In the genomic region with DNA sequence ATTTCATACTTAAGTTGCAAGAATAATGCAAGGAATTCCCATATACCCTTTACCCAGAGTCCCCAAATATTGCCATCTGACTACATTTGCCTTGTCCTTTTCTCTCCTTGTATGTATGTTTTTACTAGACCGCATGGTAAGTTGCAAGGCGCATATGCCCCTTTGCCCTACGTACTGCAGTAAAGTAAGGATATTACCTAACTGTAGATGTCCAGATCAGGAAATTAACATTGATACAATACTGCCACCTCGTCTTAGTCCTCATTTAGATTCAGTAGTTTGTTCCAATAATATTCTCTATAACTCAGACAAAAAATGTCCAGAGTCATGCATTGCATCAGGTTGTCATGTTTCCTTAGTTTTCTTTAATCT, we compare ENCODE assay signal across 21 cellular contexts. TPM values are rescaled to one million over a fixed set of nuclear protein-coding genes. Genes with fewer than 3 reads are reported as not detected.
DNase-seq lines count a peak whose midpoint lies in the region; ATAC-seq and TF ChIP-seq lines count a peak whose summit lies in the region.
"Had no signal": no experiment of that assay in that cellular context is flagged by ENCODE, and none has a peak within 500 bp of the region (broad histone marks: within the 10 kb centered on the region; RNA-seq: fewer than 3 reads in every experiment).

No MANE protein-coding gene starts in this region.

- peaks cover 100% of the 10 kb centered on the region for H3K79me2 ChIP-seq in PC-3 (ENCODE audit: low read length)

- no peak overlapping the region for H2AFZ ChIP-seq in PC-3 (ENCODE audit: low read length)

- 79 to 83% methylated on average over 4 of the region's 4 CpGs for WGBS in body of pancreas, 2 donors

- no peaks in the 10 kb centered on the region for H3K9me3 Mint-ChIP-seq in activated CD8-positive, alpha-beta T cell treated with anti-CD3 and anti-CD28 coated beads for 36 hours
- no peaks in the 10 kb centered on the region for H3K9me3 Mint-ChIP-seq in activated CD8-positive, alpha-beta T cell treated with anti-CD3 and anti-CD28 coated beads, Interleukin-2, amount 10 ng/mL, durations not matched to agents 7 days and 5 days (ENCODE audit: insufficient read depth)
- H3K9me3 Mint-ChIP-seq in mesothelial cell of epicardium: no peaks in the 10 kb centered on the region
- H3K9me3 Mint-ChIP-seq: activated naive CD4-positive, alpha-beta T cell treated with anti-CD3 and anti-CD28 coated beads for 36 hours had no signal

- H3K4me1 ChIP-seq in adipocyte (ENCODE audit: control insufficient read depth, insufficient read depth, low read length) (peaks cover 77% of the 10 kb centered on the region), thoracic aorta (ENCODE audit: control insufficient read depth in 1 of 2, low read depth in 2 of 2) (peaks cover 46 to 53% of the 10 kb centered on the region in 2 donors), body of pancreas (peaks cover 45% of the 10 kb centered on the region), PC-3 (ENCODE audit: insufficient read depth, low read length) (no peaks in the 10 kb centered on the region; the same call in 1 of the 2 replicates)

- H3K4me3 ChIP-seq in adipocyte (ENCODE audit: low read length): peak overlapping the region; percentile 70
- H3K4me3 ChIP-seq in thoracic aorta: peak overlapping the region; percentile 8
- H3K4me3 ChIP-seq in body of pancreas: no peak overlapping the region
- no peak overlapping the region for H3K4me3 ChIP-seq in PC-3 (ENCODE audit: low read length)

- BruUV-seq in PC-3 (replicated peaks; lab: Mats Ljungman, UMichigan): no TSS peak

- no peaks in the 10 kb centered on the region for H3K9me2 ChIP-seq in PC-3 (replicated peaks; ENCODE audit: low read length)

- no peak for TF ChIP-seq CTCF in activated CD8-positive, alpha-beta T cell treated with anti-CD3 and anti-CD28 coated beads for 36 hours (IDR thresholded peaks at IDR 0.05)
- no peak for TF ChIP-seq CTCF in mesothelial cell of epicardium (IDR thresholded peaks at IDR 0.05; ENCODE audit: unreplicated experiment)
- TF ChIP-seq CTCF in thoracic aorta (IDR thresholded peaks at IDR 0.05): no peak
- no peak for TF ChIP-seq CTCF in body of pancreas (IDR thresholded peaks at IDR 0.05)
- TF ChIP-seq CTCF in PC-3 (conservative IDR thresholded peaks at IDR 0.05; ENCODE audit: low read depth, low read length): no peak

- H3K4me2 ChIP-seq in PC-3 (ENCODE audit: low read length): no peak overlapping the region

- CTCF ChIA-PET in activated CD8-positive, alpha-beta T cell treated with anti-CD3 and anti-CD28 coated beads for 36 hours (lab: Charles Lee): no interaction called here
- CTCF ChIA-PET in activated CD8-positive, alpha-beta T cell treated with anti-CD3 and anti-CD28 coated beads, Interleukin-2, amount 10 ng/mL, durations not matched to agents 7 days and 5 days (lab: Charles Lee): no interaction called here
- CTCF ChIA-PET in PC-3 (lab: Charles Lee): no interaction called here

- no peaks in the 10 kb centered on the region for H3F3A ChIP-seq in PC-3 (ENCODE audit: low read length, unreplicated experiment)

- H3K27ac ChIP-seq in thoracic aorta: peak overlapping the region in 1 of 2 donors; percentile 31
- peak overlapping the region in 1 of 4 donors; percentile 25 for H3K27ac ChIP-seq in body of pancreas
- no peak overlapping the region for H3K27ac ChIP-seq in PC-3 (ENCODE audit: low read length)
- H3K27ac ChIP-seq: brain microvascular endothelial cell had no signal

- peaks cover 50% of the 10 kb centered on the region for H3K36me3 Mint-ChIP-seq in activated CD8-positive, alpha-beta T cell treated with anti-CD3 and anti-CD28 coated beads for 36 hours (ENCODE audit: low read depth)
- H3K36me3 Mint-ChIP-seq in activated CD8-positive, alpha-beta T cell treated with anti-CD3 and anti-CD28 coated beads, Interleukin-2, amount 10 ng/mL, durations not matched to agents 7 days and 5 days (ENCODE audit: low read depth): peaks cover 53% of the 10 kb centered on the region
- H3K36me3 Mint-ChIP-seq in mesothelial cell of epicardium: peaks cover 15% of the 10 kb centered on the region

- no peak for TF ChIP-seq POLR2A in body of pancreas (IDR thresholded peaks at IDR 0.05)

- peak overlapping the region; percentile 5 for H3K27ac Mint-ChIP-seq in activated CD8-positive, alpha-beta T cell treated with anti-CD3 and anti-CD28 coated beads for 36 hours
- no peak overlapping the region for H3K27ac Mint-ChIP-seq in activated CD8-positive, alpha-beta T cell treated with anti-CD3 and anti-CD28 coated beads, Interleukin-2, amount 10 ng/mL, durations not matched to agents 7 days and 5 days
- H3K27ac Mint-ChIP-seq in mesothelial cell of epicardium: peak overlapping the region; percentile 20

- no peaks in the 10 kb centered on the region for H3K27me3 Mint-ChIP-seq in activated CD8-positive, alpha-beta T cell treated with anti-CD3 and anti-CD28 coated beads for 36 hours
- no peaks in the 10 kb centered on the region for H3K27me3 Mint-ChIP-seq in activated CD8-positive, alpha-beta T cell treated with anti-CD3 and anti-CD28 coated beads, Interleukin-2, amount 10 ng/mL, durations not matched to agents 7 days and 5 days (ENCODE audit: low read depth)
- H3K27me3 Mint-ChIP-seq in mesothelial cell of epicardium (ENCODE audit: low read depth): no peaks in the 10 kb centered on the region
- H3K27me3 Mint-ChIP-seq: naive B cell had no signal

- ATAC-seq in activated CD8-positive, alpha-beta T cell treated with anti-CD3 and anti-CD28 coated beads for 36 hours: no peak
- no peak for ATAC-seq in activated CD8-positive, alpha-beta T cell treated with anti-CD3 and anti-CD28 coated beads, Interleukin-2, amount 10 ng/mL, durations not matched to agents 7 days and 5 days
- no peak for ATAC-seq in thoracic aorta (ENCODE audit: insufficient number of reproducible peaks, low FRiP score, low read depth)
- ATAC-seq in body of pancreas: no peak
- ATAC-seq in PC-3: no peak
- ATAC-seq in HG03457 (IDR thresholded peaks at IDR 0.05; ENCODE audit: unreplicated experiment): no peak
- ATAC-seq: activated CD4-positive, CD25-positive, alpha-beta regulatory T cell treated with anti-CD3 and anti-CD28 coated beads, Interleukin-2, amount 50 U/mL, for 24 hours had no signal

- DNase-seq in activated CD8-positive, alpha-beta T cell treated with anti-CD3 and anti-CD28 coated beads for 36 hours: no peak
- DNase-seq in activated CD8-positive, alpha-beta T cell treated with anti-CD3 and anti-CD28 coated beads, Interleukin-2, amount 10 ng/mL, durations not matched to agents 7 days and 5 days: no peak
- no peak for DNase-seq in adipocyte (ENCODE audit: low read depth)
- DNase-seq in mesothelial cell of epicardium (ENCODE audit: low spot score in 2 of 2, unreplicated experiment in 2 of 2): no peak
- DNase-seq in thoracic aorta (ENCODE audit: low spot score): no peak
- no peak for DNase-seq in body of pancreas
- no peak for DNase-seq in PC-3
- DNase-seq: 8988T; activated naive CD4-positive, alpha-beta T cell treated with anti-CD3 and anti-CD28 coated beads for 36 hours; brain microvascular endothelial cell; C1 segment of cervical spinal cord; dermis blood vessel endothelial cell; erythroblast; naive B cell; NCI-H2081 treated with DMSO at 0.1 percent for 48 hours; NCI-H524 treated with DMSO at 0.1 percent for 48 hours; SHP77 treated with DMSO at 0.1 percent for 48 hours; substantia nigra; T-helper 2 cell had no signal

- H3K36me3 ChIP-seq in adipocyte (ENCODE audit: control insufficient read depth, insufficient read depth, low read length, severe bottlenecking) (peaks cover 24% of the 10 kb centered on the region), thoracic aorta (peaks cover 6% of the 10 kb centered on the region), body of pancreas (replicated peaks in 1 of 2; ENCODE audit: insufficient read depth in 1 of 2, low read depth in 2 of 2) (peaks cover 0 to 2% of the 10 kb centered on the region in 2 donors), PC-3 (ENCODE audit: low read depth, low read length) (peaks cover 57% of the 10 kb centered on the region)

- POLR2A ChIA-PET in activated CD8-positive, alpha-beta T cell treated with anti-CD3 and anti-CD28 coated beads for 36 hours (lab: Charles Lee): interaction anchor here (0.9 to 1.2 kb wide), 2 partner anchors 10 to 13 kb away, joined by 3 to 4 read pairs; no protein-coding TSS in a partner anchor
- POLR2A ChIA-PET in activated CD8-positive, alpha-beta T cell treated with anti-CD3 and anti-CD28 coated beads, Interleukin-2, amount 10 ng/mL, durations not matched to agents 7 days and 5 days (lab: Charles Lee): no interaction called here
- POLR2A ChIA-PET in PC-3 (lab: Charles Lee; ENCODE audit: unreplicated experiment): no interaction called here

- intact Hi-C loops in activated CD8-positive, alpha-beta T cell treated with anti-CD3 and anti-CD28 coated beads for 36 hours (cut with micrococcal nuclease): no loop called here
- intact Hi-C loops in body of pancreas (cut with DNase I): no loop called here
- intact Hi-C loops in PC-3 (cut with micrococcal nuclease): no loop called here

- no peaks in the 10 kb centered on the region for H3K27me3 ChIP-seq in adipocyte (replicated peaks; ENCODE audit: control insufficient read depth, insufficient read depth, low read length)
- H3K27me3 ChIP-seq in thoracic aorta (replicated peaks; ENCODE audit: insufficient read depth): no peaks in the 10 kb centered on the region
- no peaks in the 10 kb centered on the region for H3K27me3 ChIP-seq in body of pancreas
- no peaks in the 10 kb centered on the region for H3K27me3 ChIP-seq in PC-3 (ENCODE audit: low read length)
- H3K27me3 ChIP-seq: brain microvascular endothelial cell had no signal

- H3K9ac ChIP-seq in adipocyte (ENCODE audit: low read length) (peak overlapping the region; percentile 80), PC-3 (ENCODE audit: low read length) (no peak overlapping the region)

- H3K9me3 ChIP-seq in adipocyte (ENCODE audit: control insufficient read depth, low read length) (no peaks in the 10 kb centered on the region), thoracic aorta (no peaks in the 10 kb centered on the region), body of pancreas (no peaks in the 10 kb centered on the region), PC-3 (ENCODE audit: low read length) (no peaks in the 10 kb centered on the region)

- peaks cover 65% of the 10 kb centered on the region for H4K20me1 ChIP-seq in PC-3 (ENCODE audit: low read length)

- peaks cover 65% of the 10 kb centered on the region for H3K4me1 Mint-ChIP-seq in activated CD8-positive, alpha-beta T cell treated with anti-CD3 and anti-CD28 coated beads for 36 hours (ENCODE audit: low read depth)
- H3K4me1 Mint-ChIP-seq in activated CD8-positive, alpha-beta T cell treated with anti-CD3 and anti-CD28 coated beads, Interleukin-2, amount 10 ng/mL, durations not matched to agents 7 days and 5 days (ENCODE audit: low read depth): peaks cover 45% of the 10 kb centered on the region
- peaks cover 20% of the 10 kb centered on the region for H3K4me1 Mint-ChIP-seq in mesothelial cell of epicardium

- no peak overlapping the region for H3K4me3 Mint-ChIP-seq in activated CD8-positive, alpha-beta T cell treated with anti-CD3 and anti-CD28 coated beads for 36 hours
- no peak overlapping the region for H3K4me3 Mint-ChIP-seq in activated CD8-positive, alpha-beta T cell treated with anti-CD3 and anti-CD28 coated beads, Interleukin-2, amount 10 ng/mL, durations not matched to agents 7 days and 5 days
- no peak overlapping the region for H3K4me3 Mint-ChIP-seq in mesothelial cell of epicardium
- H3K4me3 Mint-ChIP-seq: activated naive CD4-positive, alpha-beta T cell treated with anti-CD3 and anti-CD28 coated beads for 36 hours had no signal

RNA-seq across cellular contexts. Expression of gene SAFB, which starts 9.3 kb away (rescaled TPM):
- total RNA-seq in activated CD8-positive, alpha-beta T cell treated with anti-CD3 and anti-CD28 coated beads for 36 hours: 100 to 1,000 TPM; 124 to 132 TPM
- 100 to 1,000 TPM; 116 to 134 TPM for total RNA-seq in activated CD8-positive, alpha-beta T cell treated with anti-CD3 and anti-CD28 coated beads, Interleukin-2, amount 10 ng/mL, durations not matched to agents 7 days and 5 days
- 139 to 147 TPM (median 142 TPM) in 3 replicates for total RNA-seq in mesothelial cell of epicardium
- 100 to 1,000 TPM in 1 of 2 donors, 10 to 100 TPM in 1; 28.6 to 101 TPM for total RNA-seq in thoracic aorta
- 100 to 1,000 TPM in 1 of 2 donors, 10 to 100 TPM in 1; 49.8 to 244 TPM for total RNA-seq in body of pancreas
- 94.9 and 164 TPM in 2 replicates for total RNA-seq in PC-3 (2014; rRNA removed)

RNA-seq across cellular contexts. Expression of gene SAFB2, which starts 9.7 kb away (rescaled TPM):
- 10 to 100 TPM; 70.8 to 78.0 TPM for total RNA-seq in activated CD8-positive, alpha-beta T cell treated with anti-CD3 and anti-CD28 coated beads for 36 hours
- total RNA-seq in activated CD8-positive, alpha-beta T cell treated with anti-CD3 and anti-CD28 coated beads, Interleukin-2, amount 10 ng/mL, durations not matched to agents 7 days and 5 days: 10 to 100 TPM; 84.2 to 96.6 TPM
- total RNA-seq in mesothelial cell of epicardium: 70.5 to 80.3 TPM (median 78.4 TPM) in 3 replicates
- 10 to 100 TPM; 55.1 to 80.6 TPM for total RNA-seq in thoracic aorta
- total RNA-seq in body of pancreas: 100 to 1,000 TPM in 1 of 2 donors, 10 to 100 TPM in 1; 38.7 to 104 TPM
- 77.5 and 101 TPM in 2 replicates for total RNA-seq in PC-3 (2014; rRNA removed)

RNA-seq across cellular contexts. Expression of gene MICOS13, which starts 48.1 kb away (rescaled TPM):
- total RNA-seq in activated CD8-positive, alpha-beta T cell treated with anti-CD3 and anti-CD28 coated beads for 36 hours: 10 to 100 TPM; 49.4 TPM
- 10 to 100 TPM; 53.1 to 55.1 TPM for total RNA-seq in activated CD8-positive, alpha-beta T cell treated with anti-CD3 and anti-CD28 coated beads, Interleukin-2, amount 10 ng/mL, durations not matched to agents 7 days and 5 days
- 30.0 to 32.3 TPM (median 30.7 TPM) in 3 replicates for total RNA-seq in mesothelial cell of epicardium
- total RNA-seq in thoracic aorta: 10 to 100 TPM; 16.9 to 43.7 TPM
- total RNA-seq in body of pancreas: 10 to 100 TPM; 14.5 to 14.8 TPM
- total RNA-seq in PC-3 (2014; rRNA removed): 331 and 456 TPM in 2 replicates

RNA-seq across cellular contexts. Expression of gene HSD11B1L, which starts 48.6 kb away (rescaled TPM):
- 1 to 10 TPM; 2.7 to 3.5 TPM for total RNA-seq in activated CD8-positive, alpha-beta T cell treated with anti-CD3 and anti-CD28 coated beads for 36 hours
- 1 to 10 TPM; 2.0 to 2.1 TPM for total RNA-seq in activated CD8-positive, alpha-beta T cell treated with anti-CD3 and anti-CD28 coated beads, Interleukin-2, amount 10 ng/mL, durations not matched to agents 7 days and 5 days
- 15.9 to 16.7 TPM (median 16.0 TPM) in 3 replicates for total RNA-seq in mesothelial cell of epicardium
- total RNA-seq in thoracic aorta: 10 to 100 TPM in 1 of 2 donors, 1 to 10 TPM in 1; 7.5 to 11.6 TPM
- 10 to 100 TPM; 11.9 to 21.8 TPM for total RNA-seq in body of pancreas
- total RNA-seq in PC-3 (2014; rRNA removed): 8.6 and 10.9 TPM in 2 replicates

RNA-seq across cellular contexts. Expression of gene RPL36, which starts 57.9 kb away (rescaled TPM):
- total RNA-seq in activated CD8-positive, alpha-beta T cell treated with anti-CD3 and anti-CD28 coated beads for 36 hours: 1,000 to 10,000 TPM; 1,711 to 1,715 TPM
- total RNA-seq in activated CD8-positive, alpha-beta T cell treated with anti-CD3 and anti-CD28 coated beads, Interleukin-2, amount 10 ng/mL, durations not matched to agents 7 days and 5 days: 100 to 1,000 TPM; 926 to 951 TPM
- total RNA-seq in mesothelial cell of epicardium (947 to 1,016 TPM (median 998 TPM) in 3 replicates), thoracic aorta (100 to 1,000 TPM; 274 to 397 TPM), body of pancreas (100 to 1,000 TPM; 280 to 342 TPM), PC-3 (2014; rRNA removed) (2,190 and 2,470 TPM in 2 replicates)

Comparison
In these comparisons a context has a peak if more than half of its experiments do, and no peak if none do; other contexts are left out.
1. H3K4me3 ChIP-seq: peak in adipocyte (single experiment) and thoracic aorta (single experiment); none in body of pancreas (0 of 2) and PC-3 (single experiment).